Comparison of ENCODE assay signal across 21 cellular contexts in the genomic region with DNA sequence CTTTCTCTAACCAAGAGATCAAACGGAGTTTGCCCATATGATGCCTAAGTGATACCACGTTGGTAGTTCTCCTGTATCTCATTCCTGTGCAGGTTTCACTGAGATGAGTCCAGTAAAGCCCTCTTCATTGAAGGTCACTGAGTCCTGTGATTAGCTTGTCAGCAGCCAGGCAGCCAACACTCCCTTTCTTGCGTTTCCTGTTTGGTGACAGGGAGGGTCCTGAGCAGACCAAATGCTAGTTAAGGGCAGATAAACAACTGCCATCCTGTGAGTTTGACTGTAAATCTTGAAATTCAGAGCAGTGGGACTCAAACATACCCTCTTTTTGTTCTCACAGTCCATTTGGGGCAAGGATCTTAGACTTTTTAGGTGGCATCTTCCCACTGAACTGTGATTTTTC.
"Had no signal": no experiment of that assay in that cellular context is flagged by ENCODE, and none has a peak within 500 bp of the region (broad histone marks: within the 10 kb centered on the region; RNA-seq: fewer than 3 reads in every experiment).

No MANE protein-coding gene starts in this region.

- H3K4me3 ChIP-seq: MG63, PC-9 had no signal

- FAIRE-seq: astrocyte had no signal

- H2AFZ ChIP-seq: PC-9 had no signal

- DNase-seq: activated CD4-positive, alpha-beta memory T cell treated with anti-CD3 and anti-CD28 coated beads, Interleukin-2, amount 10 ng/mL, durations not matched to agents 7 days and 5 days; activated CD4-positive, alpha-beta T cell treated with anti-CD3 and anti-CD28 coated beads for 36 hours; activated CD4-positive, alpha-beta T cell treated with anti-CD3 and anti-CD28 coated beads, Interleukin-2, amount 50 U/mL, for 1 hour; activated gamma-delta T cell; activated naive CD4-positive, alpha-beta T cell treated with anti-CD3 and anti-CD28 coated beads for 36 hours; activated T-cell treated with anti-CD3 and anti-CD28 coated beads for 4 hours; activated T-cell treated with anti-CD3 and anti-CD28 coated beads, Interleukin-2, amount 50 U/mL, for 48 hours; amygdala; MG63; MV-4-11; NCI-H1092 treated with DMSO at 0.1 percent for 48 hours; NCI-H1417 treated with DMSO at 0.1 percent for 48 hours; NCI-H1694; NCI-H2029 treated with DMSO at 0.1 percent for 48 hours; NCI-H510A treated with DMSO at 0.1 percent for 48 hours; NCI-H69; PC-9; SHP77 treated with DMSO at 0.1 percent for 48 hours; WERI-Rb-1 had no signal

- H3K4me2 ChIP-seq: PC-9 had no signal

- H3K27ac ChIP-seq: PC-9, WERI-Rb-1 had no signal

- ATAC-seq: activated CD4-positive, alpha-beta T cell treated with anti-CD3 and anti-CD28 coated beads for 36 hours; activated T-helper 17 cell treated with anti-CD3 and anti-CD28 coated beads, Interleukin-2, amount 50 U/mL, for 72 hours had no signal

- H3K36me3 ChIP-seq: MG63, WERI-Rb-1 had no signal

- H3K9me3 ChIP-seq: MG63 had no signal
